Comparison of ENCODE assay signal across 12 cellular contexts in the genomic region with DNA sequence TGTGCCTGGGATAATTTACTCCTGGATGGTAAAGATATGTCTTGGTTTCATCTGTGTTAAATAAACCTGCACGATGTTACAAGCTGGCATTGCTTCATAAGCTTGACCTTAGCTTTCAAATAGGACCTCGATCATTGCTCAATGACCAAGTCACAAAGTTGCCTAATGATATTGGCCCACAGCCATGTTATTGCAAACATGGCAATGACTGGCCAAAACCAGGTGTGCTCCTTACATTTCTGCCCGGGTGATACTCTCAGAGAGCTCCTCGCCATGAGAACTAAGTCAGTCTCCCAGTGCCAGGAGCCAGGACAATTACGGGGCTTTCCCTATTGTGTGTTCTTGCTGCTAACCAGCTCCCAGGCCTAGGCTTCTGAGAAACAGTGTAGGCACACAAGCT.
DNase-seq lines count a peak whose midpoint lies in the region; ATAC-seq and TF ChIP-seq lines count a peak whose summit lies in the region.
"Had no signal": no experiment of that assay in that cellular context is flagged by ENCODE, and none has a peak within 500 bp of the region (broad histone marks: within the 10 kb centered on the region; RNA-seq: fewer than 3 reads in every experiment).

No MANE protein-coding gene starts in this region.

- H3K4me3 ChIP-seq in HCT116 (replicated peaks in 1 of 2; ENCODE audit: low read depth in 1 of 2, low read length in 2 of 2) (no peak overlapping the region), fibroblast of villous mesenchyme (ENCODE audit: low read depth, low read length) (no peak overlapping the region), skeletal muscle cell (ENCODE audit: low read depth, low read length) (no peak overlapping the region)
- H3K4me3 ChIP-seq: right atrium auricular region had no signal

- no peaks in the 10 kb centered on the region for H3K36me3 Mint-ChIP-seq in endothelial cell (ENCODE audit: low read depth, unreplicated experiment)
- H3K36me3 Mint-ChIP-seq: memory B cell had no signal

- peaks cover 8% of the 10 kb centered on the region for H3K4me1 Mint-ChIP-seq in endothelial cell (ENCODE audit: unreplicated experiment)
- H3K4me1 Mint-ChIP-seq: IgD-negative memory B cell, memory B cell had no signal

- no peak overlapping the region for H3K27ac ChIP-seq in HCT116 (ENCODE audit: low read depth, low read length)
- H3K27ac ChIP-seq: right atrium auricular region had no signal

- no peak overlapping the region for H2AFZ ChIP-seq in HCT116 (ENCODE audit: low read depth, low read length, poor library complexity, severe bottlenecking)

- intact Hi-C loops in HCT116 (cut with micrococcal nuclease): no loop called here

- BruUV-seq in HCT116 (replicated peaks; lab: Mats Ljungman, UMichigan): no TSS peak

- RAD21 ChIA-PET in HCT116 (lab: Charles Lee; ENCODE audit: low non-redundant PET in 1 of 2, low total read pairs in 2 of 2, uncharacterized antibody in 2 of 2, unreplicated experiment in 2 of 2): no interaction called here

- H3K9me2 ChIP-seq in HCT116 (ENCODE audit: insufficient read depth): peaks cover 3% of the 10 kb centered on the region; the same call in 1 of the 2 replicates

- no peaks in the 10 kb centered on the region for H4K20me1 ChIP-seq in HCT116 (ENCODE audit: insufficient read depth)

- TF ChIP-seq POLR2A in HCT116 (IDR thresholded peaks at IDR 0.05; ENCODE audit: borderline replicate concordance, extremely low read depth, insufficient read depth, insufficient read length): no peak

- no peak overlapping the region for H3K4me2 ChIP-seq in HCT116 (ENCODE audit: low read length)

- ATAC-seq in HCT116: no peak

- TF ChIP-seq CTCF in HCT116 (IDR thresholded peaks at IDR 0.05 in 2 of 3, conservative IDR thresholded peaks at IDR 0.05 in 1 of 3; ENCODE audit: borderline replicate concordance in 1 of 3, insufficient read depth in 1 of 3, low read depth in 2 of 3, low read length in 2 of 3) (no peak), fibroblast of villous mesenchyme (IDR thresholded peaks at IDR 0.05; ENCODE audit: insufficient read depth, low read depth, low read length) (no peak), endothelial cell (IDR thresholded peaks at IDR 0.05; ENCODE audit: unreplicated experiment) (no peak)

- H3K4me3 Mint-ChIP-seq in endothelial cell (ENCODE audit: unreplicated experiment): no peak overlapping the region
- H3K4me3 Mint-ChIP-seq: IgD-negative memory B cell, memory B cell had no signal

- no peaks in the 10 kb centered on the region for H3K9me3 Mint-ChIP-seq in endothelial cell (ENCODE audit: unreplicated experiment)
- H3K9me3 Mint-ChIP-seq: memory B cell had no signal

- H3K36me3 ChIP-seq in HCT116 (ENCODE audit: control insufficient read depth in 1 of 2, insufficient read depth in 2 of 2, low read length in 2 of 2): no peaks in the 10 kb centered on the region
- H3K36me3 ChIP-seq: right atrium auricular region had no signal

- CTCF ChIA-PET in HCT116 (lab: Charles Lee): no interaction called here

- no peak for TF ChIP-seq RAD21 in HCT116 (IDR thresholded peaks at IDR 0.05; ENCODE audit: low read depth)

- H3K9me3 ChIP-seq in HCT116 (ENCODE audit: control insufficient read depth in 1 of 2, insufficient read depth in 1 of 2, low read depth in 1 of 2, low read length in 2 of 2): peaks cover 0 to 2% of the 10 kb centered on the region in 2 experiments; a peak in 1 of 4 replicates
- H3K9me3 ChIP-seq: right atrium auricular region had no signal

- peaks cover 22 to 25% of the 10 kb centered on the region in 2 experiments for H3K4me1 ChIP-seq in HCT116 (ENCODE audit: control insufficient read depth in 1 of 2, insufficient read depth in 2 of 2, low read length in 2 of 2)

- H3K27me3 ChIP-seq in HCT116 (ENCODE audit: insufficient read depth, low read length): no peaks in the 10 kb centered on the region
- H3K27me3 ChIP-seq: right atrium auricular region had no signal

- H3K27ac Mint-ChIP-seq in endothelial cell (ENCODE audit: unreplicated experiment): no peak overlapping the region
- H3K27ac Mint-ChIP-seq: IgD-negative memory B cell, memory B cell had no signal

- peaks cover 2% of the 10 kb centered on the region for H3K27me3 Mint-ChIP-seq in endothelial cell (ENCODE audit: unreplicated experiment)

- POLR2A ChIA-PET in HCT116 (lab: Charles Lee): no interaction called here

- H3K79me2 ChIP-seq in HCT116 (ENCODE audit: insufficient read depth, low read length): no peaks in the 10 kb centered on the region

- DNase-seq in HCT116 (ENCODE audit: low read depth, low spot score): no peak
- peak; percentile 81 for DNase-seq in RPMI7951 (ENCODE audit: low read depth)
- peak; percentile 88 for DNase-seq in fibroblast of villous mesenchyme (ENCODE audit: low read depth)
- DNase-seq in skeletal muscle cell (ENCODE audit: low read depth): peak; percentile 80
- no peak for DNase-seq in endothelial cell (ENCODE audit: low spot score)
- DNase-seq in NCI-H1092 treated with DMSO at 0.1 percent for 48 hours (lab: John Stamatoyannopoulos, UW): no peak
- no peak for DNase-seq in NCI-H446 (lab: John Stamatoyannopoulos, UW)
- DNase-seq in NCI-H146 (lab: John Stamatoyannopoulos, UW): no peak
- DNase-seq: NCI-H510A treated with DMSO at 0.1 percent for 48 hours had no signal

- no peak overlapping the region for H3K9ac ChIP-seq in HCT116 (ENCODE audit: low read length)

TF ChIP-seq in HCT116, 20 proteins besides CTCF, POLR2A, EP300 and RAD21:
- peak; percentile 75 for TF ChIP-seq CEBPB (IDR thresholded peaks at IDR 0.05; ENCODE audit: low read depth)
- no peak for TF ChIP-seq EZH2phosphoT487 (IDR thresholded peaks at IDR 0.05; ENCODE audit: borderline replicate concordance)
- no peak for TF ChIP-seq SIN3A (IDR thresholded peaks at IDR 0.05; ENCODE audit: low read depth)
- TF ChIP-seq EZH2 (IDR thresholded peaks at IDR 0.05): no peak
- no peak for TF ChIP-seq POLR2AphosphoS5 (IDR thresholded peaks at IDR 0.05; ENCODE audit: low read depth, low read length)
- TF ChIP-seq CBX3 (IDR thresholded peaks at IDR 0.05; ENCODE audit: low read depth): no peak
- TF ChIP-seq TCF7L2 (IDR thresholded peaks at IDR 0.05; ENCODE audit: borderline replicate concordance, extremely low read depth, insufficient read depth, insufficient read length): no peak
- TF ChIP-seq ZNF274 (IDR thresholded peaks at IDR 0.05; ENCODE audit: low read depth, low read length): no peak

Comparison
In these comparisons a context has a peak if more than half of its experiments do, and no peak if none do; other contexts are left out.
1. DNase-seq: peak in RPMI7951 (single experiment), fibroblast of villous mesenchyme (single experiment) and skeletal muscle cell (single experiment); none in HCT116 (single experiment), endothelial cell (single experiment), NCI-H1092 treated with DMSO at 0.1 percent for 48 hours (single experiment), NCI-H446 (0 of 2) and NCI-H146 (single experiment).